ENCODE assay signal across 16 cellular contexts in genomic region chr14:94611179-94611578, GRCh38. TPM values are rescaled to one million over a fixed set of nuclear protein-coding genes. Genes with fewer than 3 reads are reported as not detected.
DNase-seq lines count a peak whose midpoint lies in the region; ATAC-seq, FAIRE-seq and TF ChIP-seq lines count a peak whose summit lies in the region.
"Had no signal": no experiment of that assay in that cellular context is flagged by ENCODE, and none has a peak within 500 bp of the region (broad histone marks: within the 10 kb centered on the region; RNA-seq: fewer than 3 reads in every experiment).

No MANE protein-coding gene starts in this region.

- POLR2A ChIA-PET in HCT116 (lab: Charles Lee): interaction anchor here (2.1 to 2.4 kb wide), 2 partner anchors 9 to 12 kb away, joined by 10 to 32 read pairs; no protein-coding TSS in a partner anchor

- WGBS in sigmoid colon, 2 donors: 88 to 95% methylated on average over 5 of the region's 5 CpGs

- TF ChIP-seq CTCF in HCT116 (IDR thresholded peaks at IDR 0.05 in 2 of 3, conservative IDR thresholded peaks at IDR 0.05 in 1 of 3; ENCODE audit: borderline replicate concordance in 1 of 3, insufficient read depth in 1 of 3, low read depth in 2 of 3, low read length in 2 of 3) (no peak), astrocyte (IDR thresholded peaks at IDR 0.05; ENCODE audit: insufficient read depth, low read depth, low read length) (no peak), kidney (IDR thresholded peaks at IDR 0.05; ENCODE audit: borderline replicate concordance, extremely low read depth, insufficient read depth) (no peak), sigmoid colon (IDR thresholded peaks at IDR 0.05) (no peak)

- no peak for TF ChIP-seq RAD21 in HCT116 (IDR thresholded peaks at IDR 0.05; ENCODE audit: low read depth)

- H3K9me2 ChIP-seq in HCT116 (ENCODE audit: insufficient read depth): no peaks in the 10 kb centered on the region

- H3K4me3 Mint-ChIP-seq in astrocyte (ENCODE audit: unreplicated experiment): no peak overlapping the region

- no peak overlapping the region for H3K27ac Mint-ChIP-seq in astrocyte (ENCODE audit: unreplicated experiment)

- H2AFZ ChIP-seq in HCT116 (ENCODE audit: low read depth, low read length, poor library complexity, severe bottlenecking) (no peak overlapping the region), astrocyte (ENCODE audit: low read depth, low read length) (no peak overlapping the region)
- H2AFZ ChIP-seq: GM23248 had no signal

- RAD21 ChIA-PET in HCT116 (lab: Charles Lee; ENCODE audit: low non-redundant PET in 1 of 2, low total read pairs in 2 of 2, uncharacterized antibody in 2 of 2, unreplicated experiment in 2 of 2): no interaction called here

- intact Hi-C loops in HCT116 (cut with micrococcal nuclease) (loop anchor here (2.0 kb wide), 1 partner anchor 70 kb away; no protein-coding TSS in a partner anchor), kidney (cut with DNase I) (no loop called here), sigmoid colon (cut with DNase I) (no loop called here)

- H4K20me1 ChIP-seq in HCT116 (ENCODE audit: insufficient read depth) (no peaks in the 10 kb centered on the region), astrocyte (ENCODE audit: insufficient read depth, low read length) (no peaks in the 10 kb centered on the region)

- FAIRE-seq in astrocyte (lab: Jason Lieb, UNC) (no peak), kidney (lab: Jason Lieb, UNC) (no peak)
- FAIRE-seq: G401.6 had no signal

- H3K79me2 ChIP-seq in HCT116 (ENCODE audit: insufficient read depth, low read length) (no peaks in the 10 kb centered on the region), astrocyte (ENCODE audit: insufficient read depth, low read length) (no peaks in the 10 kb centered on the region)

- no peaks in the 10 kb centered on the region for H3K36me3 ChIP-seq in HCT116 (ENCODE audit: control insufficient read depth in 1 of 2, insufficient read depth in 2 of 2, low read length in 2 of 2)
- H3K36me3 ChIP-seq in astrocyte (ENCODE audit: insufficient read depth, low read length): no peaks in the 10 kb centered on the region
- H3K36me3 ChIP-seq in kidney (ENCODE audit: control insufficient read depth in 1 of 2, insufficient read depth in 2 of 2, low read length in 2 of 2): no peaks in the 10 kb centered on the region
- no peaks in the 10 kb centered on the region for H3K36me3 ChIP-seq in sigmoid colon

- H3K4me3 ChIP-seq in HCT116 (replicated peaks in 1 of 2; ENCODE audit: low read depth in 1 of 2, low read length in 2 of 2) (no peak overlapping the region), astrocyte (ENCODE audit: insufficient read depth, low read depth, low read length) (no peak overlapping the region), kidney (ENCODE audit: low read length in 2 of 2) (no peak overlapping the region), sigmoid colon (no peak overlapping the region)
- H3K4me3 ChIP-seq: GM23248 had no signal

- TF ChIP-seq EP300 in sigmoid colon (IDR thresholded peaks at IDR 0.05): no peak

- no peaks in the 10 kb centered on the region for H3K36me3 Mint-ChIP-seq in astrocyte (ENCODE audit: low read depth, unreplicated experiment)

- ATAC-seq in HCT116 (no peak), HG02840 (IDR thresholded peaks at IDR 0.05; ENCODE audit: low FRiP score, unreplicated experiment) (no peak), HG02642 (IDR thresholded peaks at IDR 0.05; ENCODE audit: poor library complexity, unreplicated experiment) (no peak)

- CTCF ChIA-PET in HCT116 (lab: Charles Lee): interaction anchor here (0.9 to 1.3 kb wide), 2 partner anchors 12 to 28 kb away, joined by 3 to 7 read pairs; no protein-coding TSS in a partner anchor

- TF ChIP-seq POLR2A in HCT116 (IDR thresholded peaks at IDR 0.05; ENCODE audit: borderline replicate concordance, extremely low read depth, insufficient read depth, insufficient read length): no peak
- TF ChIP-seq POLR2A in sigmoid colon (IDR thresholded peaks at IDR 0.05): no peak

- no peak overlapping the region for H3K9ac ChIP-seq in HCT116 (ENCODE audit: low read length)
- H3K9ac ChIP-seq in astrocyte (ENCODE audit: low read length): no peak overlapping the region
- no peak overlapping the region for H3K9ac ChIP-seq in kidney (ENCODE audit: low read length in 2 of 2)
- H3K9ac ChIP-seq: GM23248 had no signal

- no TSS peak for BruUV-seq in HCT116 (replicated peaks; lab: Mats Ljungman, UMichigan)

- H3K4me2 ChIP-seq in HCT116 (ENCODE audit: low read length): peak overlapping the region; percentile 66
- H3K4me2 ChIP-seq in astrocyte (ENCODE audit: low read length): no peak overlapping the region

- H3K27ac ChIP-seq in HCT116 (ENCODE audit: low read depth, low read length) (no peak overlapping the region), astrocyte (ENCODE audit: low read depth, low read length) (peak overlapping the region; percentile 74), kidney (ENCODE audit: low read depth in 2 of 2, low read length in 2 of 2) (no peak overlapping the region), sigmoid colon (peak overlapping the region in 3 of 4 donors; percentile 8 to 25 (median 8))

- H3K4me1 ChIP-seq in HCT116 (ENCODE audit: control insufficient read depth in 1 of 2, insufficient read depth in 2 of 2, low read length in 2 of 2) (peaks cover 8 to 38% of the 10 kb centered on the region in 2 experiments; a peak in 3 of 4 replicates), astrocyte (ENCODE audit: insufficient read depth, low read length) (peaks cover 24% of the 10 kb centered on the region), kidney (ENCODE audit: control insufficient read depth in 1 of 2, insufficient read depth in 1 of 2, low read depth in 1 of 2, low read length in 2 of 2) (no peaks in the 10 kb centered on the region), sigmoid colon (no peaks in the 10 kb centered on the region)

- peaks cover 16% of the 10 kb centered on the region for H3K4me1 Mint-ChIP-seq in astrocyte (ENCODE audit: low read depth, unreplicated experiment)

- no peaks in the 10 kb centered on the region for H3K27me3 Mint-ChIP-seq in astrocyte (ENCODE audit: low read depth, unreplicated experiment)

- H3K9me3 ChIP-seq in HCT116 (ENCODE audit: control insufficient read depth in 1 of 2, insufficient read depth in 1 of 2, low read depth in 1 of 2, low read length in 2 of 2) (no peaks in the 10 kb centered on the region; a peak in 1 of 4 replicates), astrocyte (ENCODE audit: insufficient read depth, low read depth, low read length) (no peaks in the 10 kb centered on the region), kidney (ENCODE audit: control insufficient read depth in 1 of 2, low read length in 2 of 2) (no peaks in the 10 kb centered on the region), sigmoid colon (no peaks in the 10 kb centered on the region)

- H3K9me3 Mint-ChIP-seq in astrocyte (ENCODE audit: unreplicated experiment): peaks cover 7% of the 10 kb centered on the region

- no peak for DNase-seq in HCT116 (ENCODE audit: low read depth, low spot score)
- DNase-seq in astrocyte (ENCODE audit: low read depth): no peak
- DNase-seq in kidney: peak; percentile 51
- peak; percentile 56 for DNase-seq in sigmoid colon
- no peak for DNase-seq in SHP77 treated with DMSO at 0.1 percent for 48 hours (lab: John Stamatoyannopoulos, UW)
- no peak for DNase-seq in DMS53 (lab: John Stamatoyannopoulos, UW)
- DNase-seq: KBM-7, MV-4-11, NCI-H1417, NCI-H187 treated with DMSO at 0.1 percent for 48 hours, NCI-H2227 treated with DMSO at 0.1 percent for 48 hours, NCI-H510A treated with DMSO at 0.1 percent for 48 hours had no signal

- H3K27me3 ChIP-seq in HCT116 (ENCODE audit: insufficient read depth, low read length) (no peaks in the 10 kb centered on the region), astrocyte (ENCODE audit: insufficient read depth, low read length) (no peaks in the 10 kb centered on the region), sigmoid colon (no peaks in the 10 kb centered on the region)

TF ChIP-seq in HCT116, 20 proteins besides CTCF, POLR2A, EP300 and RAD21:
- TF ChIP-seq SIN3A (IDR thresholded peaks at IDR 0.05; ENCODE audit: low read depth) (no peak), FOSL1 (IDR thresholded peaks at IDR 0.05; ENCODE audit: low read depth) (no peak)
TF ChIP-seq in HCT116: peak in this region for 0.

RNA-seq across cellular contexts. Expression of gene SERPINA3, which starts 1.0 kb away (rescaled TPM):
- total RNA-seq in HCT116 (2021; ENCODE audit: unreplicated experiment): 4.3 TPM
- 4.0 TPM in 2 replicates for polyA plus RNA-seq in HCT116 (2012)
- total RNA-seq in astrocyte: 1.3 and 2.9 TPM in 2 replicates
- 1,762 TPM for total RNA-seq in kidney
- 786 TPM for polyA plus RNA-seq in kidney (ENCODE audit: insufficient read depth, low read depth, low replicate concordance)
- 100 to 1,000 TPM in 1 of 4 donors, 10 to 100 TPM in 3; 80.9 to 233 (median 97.9) TPM for total RNA-seq in sigmoid colon
- 10 to 100 TPM in 2 of 3 donors, 1 to 10 TPM in 1; 2.3 to 94.5 (median 59.5) TPM for polyA plus RNA-seq in sigmoid colon

RNA-seq across cellular contexts. Expression of gene SERPINA5, which starts 30.0 kb away (rescaled TPM):
- 3.0 TPM for total RNA-seq in HCT116 (2021; ENCODE audit: unreplicated experiment)
- polyA plus RNA-seq in HCT116 (2012): 5.5 and 7.1 TPM in 2 replicates
- 0.23 and 0.36 TPM in 2 replicates for total RNA-seq in astrocyte
- 85.1 TPM for total RNA-seq in kidney
- polyA plus RNA-seq in kidney (ENCODE audit: insufficient read depth, low read depth, low replicate concordance): 522 TPM
- 1 to 10 TPM; 1.4 to 9.3 (median 3.3) TPM for total RNA-seq in sigmoid colon
- 1 to 10 TPM in 1 of 3 donors, under 1 TPM in 1, not detected in 1; 0.69 to 4.5 TPM for polyA plus RNA-seq in sigmoid colon
- total RNA-seq: GM23248 had no signal
- polyA plus RNA-seq: GM23248 had no signal

RNA-seq across cellular contexts. Expression of gene SERPINA4, which starts 49.9 kb away (rescaled TPM):
- 0.17 TPM for total RNA-seq in HCT116 (2021; ENCODE audit: unreplicated experiment)
- polyA plus RNA-seq in HCT116 (2012): 0.04 TPM in 1 of 2 replicates, not detected in the other
- not detected in 2 replicates for total RNA-seq in astrocyte
- total RNA-seq in kidney: 6.1 TPM
- polyA plus RNA-seq in kidney (ENCODE audit: insufficient read depth, low read depth, low replicate concordance): 28.3 TPM
- not detected for total RNA-seq in sigmoid colon
- not detected for polyA plus RNA-seq in sigmoid colon
- total RNA-seq: GM23248 had no signal
- polyA plus RNA-seq: GM23248 had no signal

Comparison
In these comparisons a context has a peak if more than half of its experiments do, and no peak if none do; other contexts are left out.
1. DNase-seq: peak in kidney (single experiment) and sigmoid colon (single experiment); none in HCT116 (single experiment), astrocyte (single experiment), SHP77 treated with DMSO at 0.1 percent for 48 hours (single experiment) and DMS53 (single experiment).
2. H3K27ac ChIP-seq: peak in astrocyte (single experiment) and sigmoid colon (3 of 4); none in HCT116 (single experiment) and kidney (0 of 2).
3. RNA of gene SERPINA3, which starts 1.0 kb away (total RNA-seq): 1,762 TPM in kidney (single experiment) and 80.9 to 233 TPM in sigmoid colon; 4.3 TPM in HCT116 (single experiment) and 1.3 to 2.9 TPM in astrocyte; every median in the first group is over 10 times any median in the second.